In genomic region chr19:42683917-42684513, GRCh38 we compare ENCODE assay signal across 9 cellular contexts. TPM values are rescaled to one million over a fixed set of nuclear protein-coding genes. Genes with fewer than 3 reads are reported as not detected.
A peak's percentile ranks its signal among the peaks of the same experiment; 100 is the strongest.
DNase-seq lines count a peak whose midpoint lies in the region; ATAC-seq and TF ChIP-seq lines count a peak whose summit lies in the region.
"Had no signal": no experiment of that assay in that cellular context is flagged by ENCODE, and none has a peak within 500 bp of the region (broad histone marks: within the 10 kb centered on the region; RNA-seq: fewer than 3 reads in every experiment).

No MANE protein-coding gene starts in this region.

- no peaks in the 10 kb centered on the region for H3K4me1 ChIP-seq in right lobe of liver

- H3K9me3 ChIP-seq in right lobe of liver, result no peaks in the 10 kb centered on the region

- TF ChIP-seq CTCF in HFF-Myc (IDR thresholded peaks at IDR 0.05; ENCODE audit: low read depth, low read length, missing control alignments), result peak; percentile 64
- TF ChIP-seq CTCF in right lobe of liver (IDR thresholded peaks at IDR 0.05), result peak; percentile 30 to 56 (median 54)

- WGBS in right lobe of liver (ENCODE audit: insufficient coverage, low coverage, low lambda C conversion rate, missing lambda C conversion rate), result 80% methylated on average over 2 of the region's 2 CpGs

- no peak overlapping the region for H3K27ac ChIP-seq in right lobe of liver

- no peak overlapping the region for H3K4me3 ChIP-seq in HFF-Myc (replicated peaks; ENCODE audit: low read depth, low read length)
- no peak overlapping the region for H3K4me3 ChIP-seq in right lobe of liver

- intact Hi-C loops in right lobe of liver (cut with DNase I), result no loop called here

- H3K27me3 ChIP-seq in right lobe of liver, result no peaks in the 10 kb centered on the region

- ATAC-seq in right lobe of liver (no peak), GM18870 (IDR thresholded peaks at IDR 0.05; ENCODE audit: unreplicated experiment) (no peak)

- TF ChIP-seq POLR2A in right lobe of liver (IDR thresholded peaks at IDR 0.05), result no peak

- H3K36me3 ChIP-seq in right lobe of liver, result no peaks in the 10 kb centered on the region

- DNase-seq in DMS 273 (lab: John Stamatoyannopoulos, UW; ENCODE audit: unreplicated experiment) (peak; percentile 54), HFF-Myc (ENCODE audit: extremely low read depth, low read depth) (peak; percentile 21), amniotic epithelial cell (ENCODE audit: low read depth) (peak; percentile 19), right lobe of liver (no peak), NCI-H345 treated with DMSO at 0.1 percent for 48 hours (lab: John Stamatoyannopoulos, UW; ENCODE audit: unreplicated experiment) (no peak), epidermal melanocyte (ENCODE audit: insufficient read length, low spot score) (no peak)
- DNase-seq in activated CD4-positive, CD25-positive, alpha-beta regulatory T cell (lab: John Stamatoyannopoulos, UW), result no peak

RNA-seq across cellular contexts. Expression of gene PSG3, which starts 56.3 kb away (rescaled TPM):
- not detected for total RNA-seq in right lobe of liver
- total RNA-seq: skeletal muscle tissue had no signal

Comparison
In these comparisons a context has a peak if more than half of its experiments do, and no peak if none do; other contexts are left out.
1. DNase-seq: peak in DMS 273 (single experiment), HFF-Myc (single experiment) and amniotic epithelial cell (single experiment); none in right lobe of liver (0 of 3), NCI-H345 treated with DMSO at 0.1 percent for 48 hours (single experiment), epidermal melanocyte (single experiment) and activated CD4-positive, CD25-positive, alpha-beta regulatory T cell (0 of 4).